ENCODE assay signal across 1 cellular context in the genomic region with DNA sequence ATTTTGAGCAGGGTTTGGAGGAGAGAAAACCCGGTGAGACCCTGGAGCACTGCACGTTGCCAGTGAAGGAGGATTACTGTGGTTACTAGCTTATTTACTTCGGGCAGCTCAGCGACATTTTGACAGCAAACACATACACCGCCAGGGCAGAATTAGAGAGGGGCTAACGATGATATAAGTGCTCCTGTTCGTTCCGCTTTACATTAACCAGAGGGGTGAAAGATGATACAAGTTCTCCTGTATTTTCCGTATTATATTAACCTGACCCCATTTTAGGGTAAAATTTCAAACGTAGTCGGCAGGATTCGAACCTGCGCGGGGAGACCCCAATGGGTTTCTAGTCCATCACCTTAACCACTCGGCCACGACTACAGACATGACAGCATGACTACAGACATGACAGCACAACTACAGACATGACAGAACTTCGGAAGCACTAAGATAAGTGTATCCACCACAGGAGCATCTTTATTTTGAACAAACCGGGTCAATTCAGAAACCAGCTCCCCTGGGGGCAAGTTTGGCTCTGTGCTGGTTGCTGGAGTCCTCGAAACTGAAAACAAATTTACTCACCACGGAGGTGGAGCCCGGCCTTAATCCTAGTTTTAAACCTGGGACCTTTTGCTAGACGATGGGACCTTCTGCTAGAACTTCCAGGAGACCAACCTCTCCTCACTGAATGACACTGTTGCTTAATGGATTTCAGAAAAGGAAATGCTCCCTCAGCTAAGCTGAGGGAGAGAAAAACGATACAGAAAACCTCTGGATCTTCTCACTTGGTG.
TF ChIP-seq lines count a peak whose summit lies in the region.

No MANE protein-coding gene starts in this region.

TF ChIP-seq in HepG2, 621 proteins besides CTCF, POLR2A, EP300 and RAD21 (continued from another document and continues in another):
- TF ChIP-seq, protein P1, sequence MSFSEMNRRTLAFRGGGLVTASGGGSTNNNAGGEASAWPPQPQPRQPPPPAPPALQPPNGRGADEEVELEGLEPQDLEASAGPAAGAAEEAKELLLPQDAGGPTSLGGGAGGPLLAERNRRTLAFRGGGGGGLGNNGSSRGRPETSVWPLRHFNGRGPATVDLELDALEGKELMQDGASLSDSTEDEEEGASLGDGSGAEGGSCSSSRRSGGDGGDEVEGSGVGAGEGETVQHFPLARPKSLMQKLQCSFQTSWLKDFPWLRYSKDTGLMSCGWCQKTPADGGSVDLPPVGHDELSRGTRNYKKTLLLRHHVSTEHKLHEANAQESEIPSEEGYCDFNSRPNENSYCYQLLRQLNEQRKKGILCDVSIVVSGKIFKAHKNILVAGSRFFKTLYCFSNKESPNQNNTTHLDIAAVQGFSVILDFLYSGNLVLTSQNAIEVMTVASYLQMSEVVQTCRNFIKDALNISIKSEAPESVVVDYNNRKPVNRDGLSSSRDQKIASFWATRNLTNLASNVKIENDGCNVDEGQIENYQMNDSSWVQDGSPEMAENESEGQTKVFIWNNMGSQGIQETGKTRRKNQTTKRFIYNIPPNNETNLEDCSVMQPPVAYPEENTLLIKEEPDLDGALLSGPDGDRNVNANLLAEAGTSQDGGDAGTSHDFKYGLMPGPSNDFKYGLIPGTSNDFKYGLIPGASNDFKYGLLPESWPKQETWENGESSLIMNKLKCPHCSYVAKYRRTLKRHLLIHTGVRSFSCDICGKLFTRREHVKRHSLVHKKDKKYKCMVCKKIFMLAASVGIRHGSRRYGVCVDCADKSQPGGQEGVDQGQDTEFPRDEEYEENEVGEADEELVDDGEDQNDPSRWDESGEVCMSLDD (CRISPR knock-in tag; IDR thresholded peaks at IDR 0.05; ENCODE audit: borderline replicate concordance): no peak; the same call in 1 of the 2 replicates
- TF ChIP-seq ERF (CRISPR knock-in tag; IDR thresholded peaks at IDR 0.05): 0 out of 2 replicates have a peak, but pooled peaks have one; percentile 19
- TF ChIP-seq, protein P2, sequence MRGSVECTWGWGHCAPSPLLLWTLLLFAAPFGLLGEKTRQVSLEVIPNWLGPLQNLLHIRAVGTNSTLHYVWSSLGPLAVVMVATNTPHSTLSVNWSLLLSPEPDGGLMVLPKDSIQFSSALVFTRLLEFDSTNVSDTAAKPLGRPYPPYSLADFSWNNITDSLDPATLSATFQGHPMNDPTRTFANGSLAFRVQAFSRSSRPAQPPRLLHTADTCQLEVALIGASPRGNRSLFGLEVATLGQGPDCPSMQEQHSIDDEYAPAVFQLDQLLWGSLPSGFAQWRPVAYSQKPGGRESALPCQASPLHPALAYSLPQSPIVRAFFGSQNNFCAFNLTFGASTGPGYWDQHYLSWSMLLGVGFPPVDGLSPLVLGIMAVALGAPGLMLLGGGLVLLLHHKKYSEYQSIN (CRISPR knock-in tag; IDR thresholded peaks at IDR 0.05; ENCODE audit: borderline replicate concordance): no peak
- peak; percentile 59 for TF ChIP-seq HOXA5 (CRISPR knock-in tag; IDR thresholded peaks at IDR 0.05)
- TF ChIP-seq, protein P3, sequence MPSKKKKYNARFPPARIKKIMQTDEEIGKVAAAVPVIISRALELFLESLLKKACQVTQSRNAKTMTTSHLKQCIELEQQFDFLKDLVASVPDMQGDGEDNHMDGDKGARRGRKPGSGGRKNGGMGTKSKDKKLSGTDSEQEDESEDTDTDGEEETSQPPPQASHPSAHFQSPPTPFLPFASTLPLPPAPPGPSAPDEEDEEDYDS (CRISPR knock-in tag; IDR thresholded peaks at IDR 0.05): peak; percentile 82
- TF ChIP-seq NRL (CRISPR knock-in tag; IDR thresholded peaks at IDR 0.05; ENCODE audit: borderline replicate concordance): no peak
- TF ChIP-seq ZNF446 (CRISPR knock-in tag; IDR thresholded peaks at IDR 0.05): no peak
- TF ChIP-seq, protein P4, sequence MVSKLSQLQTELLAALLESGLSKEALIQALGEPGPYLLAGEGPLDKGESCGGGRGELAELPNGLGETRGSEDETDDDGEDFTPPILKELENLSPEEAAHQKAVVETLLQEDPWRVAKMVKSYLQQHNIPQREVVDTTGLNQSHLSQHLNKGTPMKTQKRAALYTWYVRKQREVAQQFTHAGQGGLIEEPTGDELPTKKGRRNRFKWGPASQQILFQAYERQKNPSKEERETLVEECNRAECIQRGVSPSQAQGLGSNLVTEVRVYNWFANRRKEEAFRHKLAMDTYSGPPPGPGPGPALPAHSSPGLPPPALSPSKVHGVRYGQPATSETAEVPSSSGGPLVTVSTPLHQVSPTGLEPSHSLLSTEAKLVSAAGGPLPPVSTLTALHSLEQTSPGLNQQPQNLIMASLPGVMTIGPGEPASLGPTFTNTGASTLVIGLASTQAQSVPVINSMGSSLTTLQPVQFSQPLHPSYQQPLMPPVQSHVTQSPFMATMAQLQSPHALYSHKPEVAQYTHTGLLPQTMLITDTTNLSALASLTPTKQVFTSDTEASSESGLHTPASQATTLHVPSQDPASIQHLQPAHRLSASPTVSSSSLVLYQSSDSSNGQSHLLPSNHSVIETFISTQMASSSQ (IDR thresholded peaks at IDR 0.05; ENCODE audit: low read depth): 0 out of 2 replicates have a peak, but pooled peaks have one; percentile 41
- TF ChIP-seq, protein P4 (CRISPR knock-in tag; IDR thresholded peaks at IDR 0.05; ENCODE audit: borderline replicate concordance): no peak
- TF ChIP-seq ZNF776 (CRISPR knock-in tag; IDR thresholded peaks at IDR 0.05): no peak
- TF ChIP-seq, protein P5, sequence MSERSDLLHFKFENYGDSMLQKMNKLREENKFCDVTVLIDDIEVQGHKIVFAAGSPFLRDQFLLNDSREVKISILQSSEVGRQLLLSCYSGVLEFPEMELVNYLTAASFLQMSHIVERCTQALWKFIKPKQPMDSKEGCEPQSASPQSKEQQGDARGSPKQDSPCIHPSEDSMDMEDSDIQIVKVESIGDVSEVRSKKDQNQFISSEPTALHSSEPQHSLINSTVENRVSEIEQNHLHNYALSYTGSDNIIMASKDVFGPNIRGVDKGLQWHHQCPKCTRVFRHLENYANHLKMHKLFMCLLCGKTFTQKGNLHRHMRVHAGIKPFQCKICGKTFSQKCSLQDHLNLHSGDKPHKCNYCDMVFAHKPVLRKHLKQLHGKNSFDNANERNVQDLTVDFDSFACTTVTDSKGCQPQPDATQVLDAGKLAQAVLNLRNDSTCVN (CRISPR knock-in tag; IDR thresholded peaks at IDR 0.05; ENCODE audit: borderline replicate concordance): no peak
- TF ChIP-seq, protein P6, sequence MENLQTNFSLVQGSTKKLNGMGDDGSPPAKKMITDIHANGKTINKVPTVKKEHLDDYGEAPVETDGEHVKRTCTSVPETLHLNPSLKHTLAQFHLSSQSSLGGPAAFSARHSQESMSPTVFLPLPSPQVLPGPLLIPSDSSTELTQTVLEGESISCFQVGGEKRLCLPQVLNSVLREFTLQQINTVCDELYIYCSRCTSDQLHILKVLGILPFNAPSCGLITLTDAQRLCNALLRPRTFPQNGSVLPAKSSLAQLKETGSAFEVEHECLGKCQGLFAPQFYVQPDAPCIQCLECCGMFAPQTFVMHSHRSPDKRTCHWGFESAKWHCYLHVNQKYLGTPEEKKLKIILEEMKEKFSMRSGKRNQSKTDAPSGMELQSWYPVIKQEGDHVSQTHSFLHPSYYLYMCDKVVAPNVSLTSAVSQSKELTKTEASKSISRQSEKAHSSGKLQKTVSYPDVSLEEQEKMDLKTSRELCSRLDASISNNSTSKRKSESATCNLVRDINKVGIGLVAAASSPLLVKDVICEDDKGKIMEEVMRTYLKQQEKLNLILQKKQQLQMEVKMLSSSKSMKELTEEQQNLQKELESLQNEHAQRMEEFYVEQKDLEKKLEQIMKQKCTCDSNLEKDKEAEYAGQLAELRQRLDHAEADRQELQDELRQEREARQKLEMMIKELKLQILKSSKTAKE (CRISPR knock-in tag; IDR thresholded peaks at IDR 0.05; ENCODE audit: borderline replicate concordance): 0 out of 2 replicates have a peak, but pooled peaks have one; percentile 37
- TF ChIP-seq RCOR2 (CRISPR knock-in tag; IDR thresholded peaks at IDR 0.05): 0 out of 2 replicates have a peak, but pooled peaks have one; percentile 28
- TF ChIP-seq NAIF1 (CRISPR knock-in tag; IDR thresholded peaks at IDR 0.05; ENCODE audit: borderline replicate concordance): 0 out of 2 replicates have a peak, but pooled peaks have one; percentile 25
- TF ChIP-seq ZC3H13 (CRISPR knock-in tag; IDR thresholded peaks at IDR 0.05): no peak
- no peak for TF ChIP-seq MTA1 (CRISPR knock-in tag; IDR thresholded peaks at IDR 0.05; ENCODE audit: borderline replicate concordance)
- no peak for TF ChIP-seq KLF9 (CRISPR knock-in tag; IDR thresholded peaks at IDR 0.05; ENCODE audit: low read depth)
- 0 out of 2 replicates have a peak, but pooled peaks have one; percentile 54 for TF ChIP-seq ZFP90 (CRISPR knock-in tag; IDR thresholded peaks at IDR 0.05; ENCODE audit: borderline replicate concordance)
- TF ChIP-seq HNRNPUL1 (IDR thresholded peaks at IDR 0.05; ENCODE audit: low read depth, low read length): no peak
- TF ChIP-seq ZNF460 (CRISPR knock-in tag; IDR thresholded peaks at IDR 0.05; ENCODE audit: borderline replicate concordance): no peak
- TF ChIP-seq CEBPG (CRISPR knock-in tag; IDR thresholded peaks at IDR 0.05): peak; percentile 44; the same call in 1 of the 2 replicates
- peak; percentile 55 for TF ChIP-seq YY1 (IDR thresholded peaks at IDR 0.05; ENCODE audit: insufficient read depth, insufficient replicate concordance, low read depth, low read length)
- TF ChIP-seq SOX6 (IDR thresholded peaks at IDR 0.05): no peak
- peak; percentile 61; the same call in 1 of the 2 replicates for TF ChIP-seq SOX6 (CRISPR knock-in tag; IDR thresholded peaks at IDR 0.05)
- TF ChIP-seq, protein P7, sequence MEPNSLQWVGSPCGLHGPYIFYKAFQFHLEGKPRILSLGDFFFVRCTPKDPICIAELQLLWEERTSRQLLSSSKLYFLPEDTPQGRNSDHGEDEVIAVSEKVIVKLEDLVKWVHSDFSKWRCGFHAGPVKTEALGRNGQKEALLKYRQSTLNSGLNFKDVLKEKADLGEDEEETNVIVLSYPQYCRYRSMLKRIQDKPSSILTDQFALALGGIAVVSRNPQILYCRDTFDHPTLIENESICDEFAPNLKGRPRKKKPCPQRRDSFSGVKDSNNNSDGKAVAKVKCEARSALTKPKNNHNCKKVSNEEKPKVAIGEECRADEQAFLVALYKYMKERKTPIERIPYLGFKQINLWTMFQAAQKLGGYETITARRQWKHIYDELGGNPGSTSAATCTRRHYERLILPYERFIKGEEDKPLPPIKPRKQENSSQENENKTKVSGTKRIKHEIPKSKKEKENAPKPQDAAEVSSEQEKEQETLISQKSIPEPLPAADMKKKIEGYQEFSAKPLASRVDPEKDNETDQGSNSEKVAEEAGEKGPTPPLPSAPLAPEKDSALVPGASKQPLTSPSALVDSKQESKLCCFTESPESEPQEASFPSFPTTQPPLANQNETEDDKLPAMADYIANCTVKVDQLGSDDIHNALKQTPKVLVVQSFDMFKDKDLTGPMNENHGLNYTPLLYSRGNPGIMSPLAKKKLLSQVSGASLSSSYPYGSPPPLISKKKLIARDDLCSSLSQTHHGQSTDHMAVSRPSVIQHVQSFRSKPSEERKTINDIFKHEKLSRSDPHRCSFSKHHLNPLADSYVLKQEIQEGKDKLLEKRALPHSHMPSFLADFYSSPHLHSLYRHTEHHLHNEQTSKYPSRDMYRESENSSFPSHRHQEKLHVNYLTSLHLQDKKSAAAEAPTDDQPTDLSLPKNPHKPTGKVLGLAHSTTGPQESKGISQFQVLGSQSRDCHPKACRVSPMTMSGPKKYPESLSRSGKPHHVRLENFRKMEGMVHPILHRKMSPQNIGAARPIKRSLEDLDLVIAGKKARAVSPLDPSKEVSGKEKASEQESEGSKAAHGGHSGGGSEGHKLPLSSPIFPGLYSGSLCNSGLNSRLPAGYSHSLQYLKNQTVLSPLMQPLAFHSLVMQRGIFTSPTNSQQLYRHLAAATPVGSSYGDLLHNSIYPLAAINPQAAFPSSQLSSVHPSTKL (CRISPR knock-in tag; IDR thresholded peaks at IDR 0.05): peak; percentile 76
- TF ChIP-seq, protein P8, sequence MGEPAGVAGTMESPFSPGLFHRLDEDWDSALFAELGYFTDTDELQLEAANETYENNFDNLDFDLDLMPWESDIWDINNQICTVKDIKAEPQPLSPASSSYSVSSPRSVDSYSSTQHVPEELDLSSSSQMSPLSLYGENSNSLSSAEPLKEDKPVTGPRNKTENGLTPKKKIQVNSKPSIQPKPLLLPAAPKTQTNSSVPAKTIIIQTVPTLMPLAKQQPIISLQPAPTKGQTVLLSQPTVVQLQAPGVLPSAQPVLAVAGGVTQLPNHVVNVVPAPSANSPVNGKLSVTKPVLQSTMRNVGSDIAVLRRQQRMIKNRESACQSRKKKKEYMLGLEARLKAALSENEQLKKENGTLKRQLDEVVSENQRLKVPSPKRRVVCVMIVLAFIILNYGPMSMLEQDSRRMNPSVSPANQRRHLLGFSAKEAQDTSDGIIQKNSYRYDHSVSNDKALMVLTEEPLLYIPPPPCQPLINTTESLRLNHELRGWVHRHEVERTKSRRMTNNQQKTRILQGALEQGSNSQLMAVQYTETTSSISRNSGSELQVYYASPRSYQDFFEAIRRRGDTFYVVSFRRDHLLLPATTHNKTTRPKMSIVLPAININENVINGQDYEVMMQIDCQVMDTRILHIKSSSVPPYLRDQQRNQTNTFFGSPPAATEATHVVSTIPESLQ (CRISPR knock-in tag; conservative IDR thresholded peaks at IDR 0.05): no peak
- TF ChIP-seq PHF21A (CRISPR knock-in tag; IDR thresholded peaks at IDR 0.05): peak; percentile 20; the same call in 1 of the 2 replicates
